1 cellular context compared by ENCODE assay signal in the genomic region with DNA sequence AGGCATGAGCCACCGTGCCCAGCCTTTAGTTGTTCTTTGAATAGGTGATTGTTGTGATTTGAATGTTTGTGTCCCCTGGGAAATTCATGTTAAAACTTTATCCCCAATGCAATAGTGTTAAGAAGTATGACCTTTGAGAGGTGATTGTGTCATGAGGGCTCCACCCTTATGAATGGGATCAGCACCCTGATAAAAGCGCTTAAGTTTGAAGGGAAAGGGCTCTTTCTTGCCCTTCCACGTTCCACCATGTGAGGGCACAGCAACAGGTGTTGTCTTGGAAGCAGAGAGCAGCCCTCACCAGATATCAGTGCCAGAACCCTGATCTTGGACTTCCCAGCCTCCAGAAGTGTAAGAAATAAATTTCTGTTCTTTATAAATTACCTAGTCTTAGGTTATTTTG.
TF ChIP-seq lines count a peak whose summit lies in the region.

No MANE protein-coding gene starts in this region.

TF ChIP-seq in WTC11, 78 proteins besides CTCF, POLR2A, EP300 and RAD21 (continued from another document):
- TF ChIP-seq, protein P1, sequence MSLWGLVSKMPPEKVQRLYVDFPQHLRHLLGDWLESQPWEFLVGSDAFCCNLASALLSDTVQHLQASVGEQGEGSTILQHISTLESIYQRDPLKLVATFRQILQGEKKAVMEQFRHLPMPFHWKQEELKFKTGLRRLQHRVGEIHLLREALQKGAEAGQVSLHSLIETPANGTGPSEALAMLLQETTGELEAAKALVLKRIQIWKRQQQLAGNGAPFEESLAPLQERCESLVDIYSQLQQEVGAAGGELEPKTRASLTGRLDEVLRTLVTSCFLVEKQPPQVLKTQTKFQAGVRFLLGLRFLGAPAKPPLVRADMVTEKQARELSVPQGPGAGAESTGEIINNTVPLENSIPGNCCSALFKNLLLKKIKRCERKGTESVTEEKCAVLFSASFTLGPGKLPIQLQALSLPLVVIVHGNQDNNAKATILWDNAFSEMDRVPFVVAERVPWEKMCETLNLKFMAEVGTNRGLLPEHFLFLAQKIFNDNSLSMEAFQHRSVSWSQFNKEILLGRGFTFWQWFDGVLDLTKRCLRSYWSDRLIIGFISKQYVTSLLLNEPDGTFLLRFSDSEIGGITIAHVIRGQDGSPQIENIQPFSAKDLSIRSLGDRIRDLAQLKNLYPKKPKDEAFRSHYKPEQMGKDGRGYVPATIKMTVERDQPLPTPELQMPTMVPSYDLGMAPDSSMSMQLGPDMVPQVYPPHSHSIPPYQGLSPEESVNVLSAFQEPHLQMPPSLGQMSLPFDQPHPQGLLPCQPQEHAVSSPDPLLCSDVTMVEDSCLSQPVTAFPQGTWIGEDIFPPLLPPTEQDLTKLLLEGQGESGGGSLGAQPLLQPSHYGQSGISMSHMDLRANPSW (CRISPR knock-in tag; conservative IDR thresholded peaks at IDR 0.05; ENCODE audit: low read depth), result no peak
- no peak for TF ChIP-seq ZNF138 (CRISPR knock-in tag; conservative IDR thresholded peaks at IDR 0.05)
- TF ChIP-seq NFYB (CRISPR knock-in tag; conservative IDR thresholded peaks at IDR 0.05; ENCODE audit: low read depth), result no peak
- TF ChIP-seq TEAD1 (CRISPR knock-in tag; IDR thresholded peaks at IDR 0.05), result no peak
- TF ChIP-seq, protein P2, sequence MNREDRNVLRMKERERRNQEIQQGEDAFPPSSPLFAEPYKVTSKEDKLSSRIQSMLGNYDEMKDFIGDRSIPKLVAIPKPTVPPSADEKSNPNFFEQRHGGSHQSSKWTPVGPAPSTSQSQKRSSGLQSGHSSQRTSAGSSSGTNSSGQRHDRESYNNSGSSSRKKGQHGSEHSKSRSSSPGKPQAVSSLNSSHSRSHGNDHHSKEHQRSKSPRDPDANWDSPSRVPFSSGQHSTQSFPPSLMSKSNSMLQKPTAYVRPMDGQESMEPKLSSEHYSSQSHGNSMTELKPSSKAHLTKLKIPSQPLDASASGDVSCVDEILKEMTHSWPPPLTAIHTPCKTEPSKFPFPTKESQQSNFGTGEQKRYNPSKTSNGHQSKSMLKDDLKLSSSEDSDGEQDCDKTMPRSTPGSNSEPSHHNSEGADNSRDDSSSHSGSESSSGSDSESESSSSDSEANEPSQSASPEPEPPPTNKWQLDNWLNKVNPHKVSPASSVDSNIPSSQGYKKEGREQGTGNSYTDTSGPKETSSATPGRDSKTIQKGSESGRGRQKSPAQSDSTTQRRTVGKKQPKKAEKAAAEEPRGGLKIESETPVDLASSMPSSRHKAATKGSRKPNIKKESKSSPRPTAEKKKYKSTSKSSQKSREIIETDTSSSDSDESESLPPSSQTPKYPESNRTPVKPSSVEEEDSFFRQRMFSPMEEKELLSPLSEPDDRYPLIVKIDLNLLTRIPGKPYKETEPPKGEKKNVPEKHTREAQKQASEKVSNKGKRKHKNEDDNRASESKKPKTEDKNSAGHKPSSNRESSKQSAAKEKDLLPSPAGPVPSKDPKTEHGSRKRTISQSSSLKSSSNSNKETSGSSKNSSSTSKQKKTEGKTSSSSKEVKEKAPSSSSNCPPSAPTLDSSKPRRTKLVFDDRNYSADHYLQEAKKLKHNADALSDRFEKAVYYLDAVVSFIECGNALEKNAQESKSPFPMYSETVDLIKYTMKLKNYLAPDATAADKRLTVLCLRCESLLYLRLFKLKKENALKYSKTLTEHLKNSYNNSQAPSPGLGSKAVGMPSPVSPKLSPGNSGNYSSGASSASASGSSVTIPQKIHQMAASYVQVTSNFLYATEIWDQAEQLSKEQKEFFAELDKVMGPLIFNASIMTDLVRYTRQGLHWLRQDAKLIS (CRISPR knock-in tag; IDR thresholded peaks at IDR 0.05; ENCODE audit: borderline replicate concordance), result no peak
- TF ChIP-seq, protein P3, sequence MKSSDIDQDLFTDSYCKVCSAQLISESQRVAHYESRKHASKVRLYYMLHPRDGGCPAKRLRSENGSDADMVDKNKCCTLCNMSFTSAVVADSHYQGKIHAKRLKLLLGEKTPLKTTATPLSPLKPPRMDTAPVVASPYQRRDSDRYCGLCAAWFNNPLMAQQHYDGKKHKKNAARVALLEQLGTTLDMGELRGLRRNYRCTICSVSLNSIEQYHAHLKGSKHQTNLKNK (CRISPR knock-in tag; IDR thresholded peaks at IDR 0.05), result no peak
- TF ChIP-seq, protein P4, sequence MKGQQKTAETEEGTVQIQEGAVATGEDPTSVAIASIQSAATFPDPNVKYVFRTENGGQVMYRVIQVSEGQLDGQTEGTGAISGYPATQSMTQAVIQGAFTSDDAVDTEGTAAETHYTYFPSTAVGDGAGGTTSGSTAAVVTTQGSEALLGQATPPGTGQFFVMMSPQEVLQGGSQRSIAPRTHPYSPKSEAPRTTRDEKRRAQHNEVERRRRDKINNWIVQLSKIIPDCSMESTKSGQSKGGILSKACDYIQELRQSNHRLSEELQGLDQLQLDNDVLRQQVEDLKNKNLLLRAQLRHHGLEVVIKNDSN (CRISPR knock-in tag; IDR thresholded peaks at IDR 0.05), result no peak
- TF ChIP-seq ZNF423 (CRISPR knock-in tag; IDR thresholded peaks at IDR 0.05), result no peak
